1 cellular context compared by ENCODE assay signal in the genomic region with DNA sequence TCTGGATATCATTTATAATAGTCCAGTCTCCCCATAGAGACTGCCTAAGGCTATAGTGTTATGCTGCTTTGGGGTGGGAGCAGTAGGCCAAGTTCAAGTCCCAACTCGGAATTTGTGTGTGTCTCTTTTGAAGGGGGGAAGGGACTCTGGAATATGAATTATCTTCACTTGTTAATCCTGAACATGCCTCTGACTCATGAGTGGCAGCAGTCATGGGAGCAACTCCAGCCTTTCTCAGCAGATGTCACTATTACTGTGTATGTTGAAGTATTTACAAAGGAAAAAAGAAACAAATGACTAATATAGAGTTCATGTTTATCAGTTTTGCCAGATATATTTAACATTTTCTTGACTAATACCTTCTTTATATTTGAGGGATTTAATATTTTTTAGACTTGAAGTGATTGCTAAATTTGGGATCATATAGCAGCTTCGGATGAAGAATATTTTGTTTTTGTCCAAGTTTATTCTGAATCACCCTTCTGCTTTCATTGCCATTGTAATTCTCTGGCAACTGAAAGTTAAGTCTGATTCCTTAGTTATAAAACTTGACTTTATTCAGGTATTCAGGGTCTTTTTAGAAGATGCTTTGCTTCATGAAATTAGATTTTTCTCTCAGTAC.
TF ChIP-seq lines count a peak whose summit lies in the region.

No MANE protein-coding gene starts in this region.

TF ChIP-seq in H1, 55 proteins besides CTCF, POLR2A, EP300 and RAD21 (continued from another document):
- no peak for TF ChIP-seq JUN (IDR thresholded peaks at IDR 0.05; ENCODE audit: low read depth, low read length)
